8 cellular contexts compared by ENCODE assay signal in the genomic region with DNA sequence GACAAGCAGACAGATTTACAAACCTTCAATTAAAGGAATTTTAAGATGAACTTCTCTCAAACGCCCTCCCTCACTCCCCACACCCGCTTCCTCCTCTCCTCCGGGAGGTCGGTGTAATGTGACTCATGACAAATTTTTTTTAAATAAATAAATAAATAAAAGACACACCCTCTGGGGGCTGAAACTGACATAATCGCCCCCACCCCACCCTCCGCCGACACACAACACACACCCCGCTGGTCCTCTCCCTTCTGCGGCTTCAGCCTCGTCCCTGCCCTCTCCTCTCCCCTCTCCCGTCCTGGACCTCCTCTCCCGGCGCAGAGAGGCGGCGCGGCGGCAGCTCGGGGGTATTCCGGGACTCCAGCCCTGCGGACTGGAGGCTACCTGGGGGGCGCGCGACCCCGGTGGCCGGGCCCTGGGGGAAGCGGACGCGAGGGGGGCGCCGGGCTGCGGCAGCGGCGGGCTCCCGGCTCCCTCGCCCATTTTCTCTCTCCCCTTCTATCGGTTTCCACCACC. TPM values are rescaled to one million over a fixed set of nuclear protein-coding genes. Genes with fewer than 3 reads are reported as not detected.
A peak's percentile ranks its signal among the peaks of the same experiment; 100 is the strongest.
DNase-seq lines count a peak whose midpoint lies in the region; ATAC-seq, FAIRE-seq and TF ChIP-seq lines count a peak whose summit lies in the region.

No MANE protein-coding gene starts in this region.

- no peaks in the 10 kb centered on the region for H3K9me3 ChIP-seq in MG63

- no peaks in the 10 kb centered on the region for H3K36me3 ChIP-seq in MG63

- FAIRE-seq in D721Med (lab: Jason Lieb, UNC) = no peak

- no peaks in the 10 kb centered on the region for H3K9me3 Mint-ChIP-seq in activated CD4-positive, alpha-beta T cell treated with anti-CD3 and anti-CD28 coated beads for 36 hours (ENCODE audit: low read depth)

- H3K4me3 ChIP-seq in MG63 (peak overlapping the region; percentile 98), lower leg skin (ENCODE audit: low read depth, poor library complexity, severe bottlenecking) (peak overlapping the region; percentile 99)

- H3K27me3 ChIP-seq in MG63 = no peaks in the 10 kb centered on the region

- no peaks in the 10 kb centered on the region for H3K27me3 Mint-ChIP-seq in activated CD4-positive, alpha-beta T cell treated with anti-CD3 and anti-CD28 coated beads for 36 hours

- ATAC-seq in activated CD4-positive, alpha-beta T cell treated with anti-CD3 and anti-CD28 coated beads for 36 hours = peak; percentile 3

- TF ChIP-seq CTCF in lower leg skin (IDR thresholded peaks at IDR 0.05) = no peak
- no peak for TF ChIP-seq CTCF in D721Med (IDR thresholded peaks at IDR 0.05; ENCODE audit: insufficient read depth, missing control alignments)

- H3K36me3 Mint-ChIP-seq in activated CD4-positive, alpha-beta T cell treated with anti-CD3 and anti-CD28 coated beads for 36 hours (ENCODE audit: low read depth) = peaks cover 4% of the 10 kb centered on the region

- POLR2A ChIA-PET in activated CD4-positive, alpha-beta T cell treated with anti-CD3 and anti-CD28 coated beads for 36 hours (lab: Charles Lee) = interaction anchor here (0.7 kb wide), 1 partner anchor 11 kb away, joined by 4 read pairs; no protein-coding TSS in a partner anchor

- peaks cover 35% of the 10 kb centered on the region for H3K4me1 Mint-ChIP-seq in activated CD4-positive, alpha-beta T cell treated with anti-CD3 and anti-CD28 coated beads for 36 hours

- intact Hi-C loops in activated CD4-positive, alpha-beta T cell treated with anti-CD3 and anti-CD28 coated beads for 36 hours (cut with DNase I, micrococcal nuclease) = loop anchor here (1.0 to 2.0 kb wide), 7 partner anchors 19 to 644 kb away; a partner anchor contains a TSS
- intact Hi-C loops in lower leg skin (cut with DNase I; ENCODE audit: low total_unique reads) = no loop called here

- WGBS in lower leg skin, 2 donors = 0 to 1% methylated on average over 32 to 36 of the region's 36 CpGs

- peak overlapping the region; percentile 98 for H3K27ac Mint-ChIP-seq in activated CD4-positive, alpha-beta T cell treated with anti-CD3 and anti-CD28 coated beads for 36 hours

- peak overlapping the region; percentile 98 for H3K4me3 Mint-ChIP-seq in activated CD4-positive, alpha-beta T cell treated with anti-CD3 and anti-CD28 coated beads for 36 hours

- TF ChIP-seq POLR2A in lower leg skin (IDR thresholded peaks at IDR 0.05) = no peak

- CTCF ChIA-PET in activated CD4-positive, alpha-beta T cell treated with anti-CD3 and anti-CD28 coated beads for 36 hours (lab: Charles Lee) = interaction anchor here (1.0 to 1.6 kb wide), 5 partner anchors 16 to 131 kb away, joined by 3 to 4 read pairs (median 3); no protein-coding TSS in a partner anchor

- DNase-seq in ELR (ENCODE audit: low read depth) = peak; percentile 85
- DNase-seq in H4 (ENCODE audit: low spot score) = peak; percentile 43
- peak; percentile 79 for DNase-seq in MG63
- peak; percentile 67 for DNase-seq in activated CD4-positive, alpha-beta T cell treated with anti-CD3 and anti-CD28 coated beads for 36 hours
- peak; percentile 68 for DNase-seq in dermis blood vessel endothelial cell
- DNase-seq in lower leg skin (ENCODE audit: low spot score in 2 of 2) = peak; percentile 80 to 95
- DNase-seq in stimulated activated CD4-positive, alpha-beta T cell treated with anti-CD3 and anti-CD28 coated beads, Interleukin-4, amount 100 ng/mL, for 4 hours = peak; percentile 45 to 62
- DNase-seq in D721Med (ENCODE audit: insufficient read length, low spot score) = no peak

RNA-seq across cellular contexts. Expression of a gene that starts 0.7 kb away (rescaled TPM):
- 22.3 and 28.2 TPM in 2 replicates for total RNA-seq in H4 (2014; rRNA removed; shearing (Covaris generic))
- 40.3 and 43.4 TPM in 2 replicates for total RNA-seq in MG63 (2014; rRNA removed; shearing (Covaris generic); ENCODE audit: low replicate concordance)
- total RNA-seq in activated CD4-positive, alpha-beta T cell treated with anti-CD3 and anti-CD28 coated beads for 36 hours = 10 to 100 TPM; 44.2 to 56.6 TPM
- total RNA-seq in dermis blood vessel endothelial cell (40.5 and 47.1 TPM in 2 replicates), lower leg skin (10 to 100 TPM; 59.6 to 78.5 (median 68.4) TPM)
